In genomic region chr5:80090884-80091166, GRCh38 we compare ENCODE assay signal across 2 cellular contexts.
TF ChIP-seq lines count a peak whose summit lies in the region.

No MANE protein-coding gene starts in this region.

TF ChIP-seq in A549, 52 proteins besides CTCF, POLR2A, EP300 and RAD21:
- TF ChIP-seq, protein P1, sequence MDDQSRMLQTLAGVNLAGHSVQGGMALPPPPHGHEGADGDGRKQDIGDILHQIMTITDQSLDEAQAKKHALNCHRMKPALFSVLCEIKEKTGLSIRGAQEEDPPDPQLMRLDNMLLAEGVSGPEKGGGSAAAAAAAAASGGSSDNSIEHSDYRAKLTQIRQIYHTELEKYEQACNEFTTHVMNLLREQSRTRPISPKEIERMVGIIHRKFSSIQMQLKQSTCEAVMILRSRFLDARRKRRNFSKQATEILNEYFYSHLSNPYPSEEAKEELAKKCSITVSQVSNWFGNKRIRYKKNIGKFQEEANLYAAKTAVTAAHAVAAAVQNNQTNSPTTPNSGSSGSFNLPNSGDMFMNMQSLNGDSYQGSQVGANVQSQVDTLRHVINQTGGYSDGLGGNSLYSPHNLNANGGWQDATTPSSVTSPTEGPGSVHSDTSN (IDR thresholded peaks at IDR 0.05), result no peak
- no peak for TF ChIP-seq TFCP2L1 (CRISPR knock-in tag; IDR thresholded peaks at IDR 0.05)
- TF ChIP-seq ZFP36 (IDR thresholded peaks at IDR 0.05; ENCODE audit: borderline replicate concordance, partially characterized antibody), result no peak
- no peak for TF ChIP-seq RCOR1 (IDR thresholded peaks at IDR 0.05; ENCODE audit: low read depth, low read length)
- TF ChIP-seq TP53 (CRISPR knock-in tag; IDR thresholded peaks at IDR 0.05), result no peak
- no peak for TF ChIP-seq PHF8 (IDR thresholded peaks at IDR 0.05; ENCODE audit: borderline replicate concordance, low read depth)
- TF ChIP-seq EHMT2 (IDR thresholded peaks at IDR 0.05; ENCODE audit: low read depth), result no peak
- TF ChIP-seq HMGXB4 (CRISPR knock-in tag; IDR thresholded peaks at IDR 0.05; ENCODE audit: borderline replicate concordance), result no peak
- TF ChIP-seq GATA3 (IDR thresholded peaks at IDR 0.05; ENCODE audit: borderline replicate concordance), result no peak
- TF ChIP-seq, protein P2, sequence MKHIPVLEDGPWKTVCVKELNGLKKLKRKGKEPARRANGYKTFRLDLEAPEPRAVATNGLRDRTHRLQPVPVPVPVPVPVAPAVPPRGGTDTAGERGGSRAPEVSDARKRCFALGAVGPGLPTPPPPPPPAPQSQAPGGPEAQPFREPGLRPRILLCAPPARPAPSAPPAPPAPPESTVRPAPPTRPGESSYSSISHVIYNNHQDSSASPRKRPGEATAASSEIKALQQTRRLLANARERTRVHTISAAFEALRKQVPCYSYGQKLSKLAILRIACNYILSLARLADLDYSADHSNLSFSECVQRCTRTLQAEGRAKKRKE (CRISPR knock-in tag; IDR thresholded peaks at IDR 0.05; ENCODE audit: low read depth), result no peak
- no peak for TF ChIP-seq CEBPB (IDR thresholded peaks at IDR 0.05)
- no peak for TF ChIP-seq RNF2 (IDR thresholded peaks at IDR 0.05; ENCODE audit: borderline replicate concordance, low read depth)

TF ChIP-seq in HCT116, 20 proteins besides CTCF, POLR2A, EP300 and RAD21:
- TF ChIP-seq TCF7L2 (IDR thresholded peaks at IDR 0.05; ENCODE audit: borderline replicate concordance, extremely low read depth, insufficient read depth, insufficient read length) (no peak), JUND (IDR thresholded peaks at IDR 0.05) (no peak), SRF (IDR thresholded peaks at IDR 0.05; ENCODE audit: low read depth) (no peak), YY1 (IDR thresholded peaks at IDR 0.05; ENCODE audit: extremely low read depth, insufficient replicate concordance, low read depth, low read length) (no peak), FOSL1 (IDR thresholded peaks at IDR 0.05; ENCODE audit: low read depth) (no peak), MAX (IDR thresholded peaks at IDR 0.05) (no peak), CEBPB (IDR thresholded peaks at IDR 0.05; ENCODE audit: low read depth) (no peak), ATF3 (IDR thresholded peaks at IDR 0.05) (no peak)
